1 cellular context compared by ENCODE assay signal in the genomic region with DNA sequence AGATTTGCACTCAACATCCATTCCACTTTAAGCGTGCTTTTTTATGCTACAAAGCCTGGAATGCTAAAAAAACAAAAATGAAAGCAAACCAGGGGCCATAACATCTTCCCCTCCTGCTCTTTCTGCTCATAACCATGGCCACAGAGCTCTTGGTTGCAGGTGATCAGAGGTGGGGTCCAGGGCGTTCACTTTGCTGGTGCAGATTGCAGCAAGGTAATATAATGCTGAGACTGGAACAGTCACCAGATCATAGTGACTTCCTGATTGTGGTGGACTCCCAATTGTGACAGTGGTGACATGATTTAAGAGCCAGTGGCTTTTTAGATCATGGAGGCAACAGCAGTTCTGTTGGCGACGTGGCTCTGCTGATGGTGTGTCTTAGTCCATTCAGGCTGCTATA.
TF ChIP-seq lines count a peak whose summit lies in the region.

No MANE protein-coding gene starts in this region.

TF ChIP-seq in H1, 55 proteins besides CTCF, POLR2A, EP300 and RAD21 (continued from another document):
- TF ChIP-seq, protein P1, sequence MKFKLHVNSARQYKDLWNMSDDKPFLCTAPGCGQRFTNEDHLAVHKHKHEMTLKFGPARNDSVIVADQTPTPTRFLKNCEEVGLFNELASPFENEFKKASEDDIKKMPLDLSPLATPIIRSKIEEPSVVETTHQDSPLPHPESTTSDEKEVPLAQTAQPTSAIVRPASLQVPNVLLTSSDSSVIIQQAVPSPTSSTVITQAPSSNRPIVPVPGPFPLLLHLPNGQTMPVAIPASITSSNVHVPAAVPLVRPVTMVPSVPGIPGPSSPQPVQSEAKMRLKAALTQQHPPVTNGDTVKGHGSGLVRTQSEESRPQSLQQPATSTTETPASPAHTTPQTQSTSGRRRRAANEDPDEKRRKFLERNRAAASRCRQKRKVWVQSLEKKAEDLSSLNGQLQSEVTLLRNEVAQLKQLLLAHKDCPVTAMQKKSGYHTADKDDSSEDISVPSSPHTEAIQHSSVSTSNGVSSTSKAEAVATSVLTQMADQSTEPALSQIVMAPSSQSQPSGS (IDR thresholded peaks at IDR 0.05; ENCODE audit: low read length) = no peak
- TF ChIP-seq, protein P2, sequence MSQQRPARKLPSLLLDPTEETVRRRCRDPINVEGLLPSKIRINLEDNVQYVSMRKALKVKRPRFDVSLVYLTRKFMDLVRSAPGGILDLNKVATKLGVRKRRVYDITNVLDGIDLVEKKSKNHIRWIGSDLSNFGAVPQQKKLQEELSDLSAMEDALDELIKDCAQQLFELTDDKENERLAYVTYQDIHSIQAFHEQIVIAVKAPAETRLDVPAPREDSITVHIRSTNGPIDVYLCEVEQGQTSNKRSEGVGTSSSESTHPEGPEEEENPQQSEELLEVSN (IDR thresholded peaks at IDR 0.05) = no peak
- TF ChIP-seq, protein P3, sequence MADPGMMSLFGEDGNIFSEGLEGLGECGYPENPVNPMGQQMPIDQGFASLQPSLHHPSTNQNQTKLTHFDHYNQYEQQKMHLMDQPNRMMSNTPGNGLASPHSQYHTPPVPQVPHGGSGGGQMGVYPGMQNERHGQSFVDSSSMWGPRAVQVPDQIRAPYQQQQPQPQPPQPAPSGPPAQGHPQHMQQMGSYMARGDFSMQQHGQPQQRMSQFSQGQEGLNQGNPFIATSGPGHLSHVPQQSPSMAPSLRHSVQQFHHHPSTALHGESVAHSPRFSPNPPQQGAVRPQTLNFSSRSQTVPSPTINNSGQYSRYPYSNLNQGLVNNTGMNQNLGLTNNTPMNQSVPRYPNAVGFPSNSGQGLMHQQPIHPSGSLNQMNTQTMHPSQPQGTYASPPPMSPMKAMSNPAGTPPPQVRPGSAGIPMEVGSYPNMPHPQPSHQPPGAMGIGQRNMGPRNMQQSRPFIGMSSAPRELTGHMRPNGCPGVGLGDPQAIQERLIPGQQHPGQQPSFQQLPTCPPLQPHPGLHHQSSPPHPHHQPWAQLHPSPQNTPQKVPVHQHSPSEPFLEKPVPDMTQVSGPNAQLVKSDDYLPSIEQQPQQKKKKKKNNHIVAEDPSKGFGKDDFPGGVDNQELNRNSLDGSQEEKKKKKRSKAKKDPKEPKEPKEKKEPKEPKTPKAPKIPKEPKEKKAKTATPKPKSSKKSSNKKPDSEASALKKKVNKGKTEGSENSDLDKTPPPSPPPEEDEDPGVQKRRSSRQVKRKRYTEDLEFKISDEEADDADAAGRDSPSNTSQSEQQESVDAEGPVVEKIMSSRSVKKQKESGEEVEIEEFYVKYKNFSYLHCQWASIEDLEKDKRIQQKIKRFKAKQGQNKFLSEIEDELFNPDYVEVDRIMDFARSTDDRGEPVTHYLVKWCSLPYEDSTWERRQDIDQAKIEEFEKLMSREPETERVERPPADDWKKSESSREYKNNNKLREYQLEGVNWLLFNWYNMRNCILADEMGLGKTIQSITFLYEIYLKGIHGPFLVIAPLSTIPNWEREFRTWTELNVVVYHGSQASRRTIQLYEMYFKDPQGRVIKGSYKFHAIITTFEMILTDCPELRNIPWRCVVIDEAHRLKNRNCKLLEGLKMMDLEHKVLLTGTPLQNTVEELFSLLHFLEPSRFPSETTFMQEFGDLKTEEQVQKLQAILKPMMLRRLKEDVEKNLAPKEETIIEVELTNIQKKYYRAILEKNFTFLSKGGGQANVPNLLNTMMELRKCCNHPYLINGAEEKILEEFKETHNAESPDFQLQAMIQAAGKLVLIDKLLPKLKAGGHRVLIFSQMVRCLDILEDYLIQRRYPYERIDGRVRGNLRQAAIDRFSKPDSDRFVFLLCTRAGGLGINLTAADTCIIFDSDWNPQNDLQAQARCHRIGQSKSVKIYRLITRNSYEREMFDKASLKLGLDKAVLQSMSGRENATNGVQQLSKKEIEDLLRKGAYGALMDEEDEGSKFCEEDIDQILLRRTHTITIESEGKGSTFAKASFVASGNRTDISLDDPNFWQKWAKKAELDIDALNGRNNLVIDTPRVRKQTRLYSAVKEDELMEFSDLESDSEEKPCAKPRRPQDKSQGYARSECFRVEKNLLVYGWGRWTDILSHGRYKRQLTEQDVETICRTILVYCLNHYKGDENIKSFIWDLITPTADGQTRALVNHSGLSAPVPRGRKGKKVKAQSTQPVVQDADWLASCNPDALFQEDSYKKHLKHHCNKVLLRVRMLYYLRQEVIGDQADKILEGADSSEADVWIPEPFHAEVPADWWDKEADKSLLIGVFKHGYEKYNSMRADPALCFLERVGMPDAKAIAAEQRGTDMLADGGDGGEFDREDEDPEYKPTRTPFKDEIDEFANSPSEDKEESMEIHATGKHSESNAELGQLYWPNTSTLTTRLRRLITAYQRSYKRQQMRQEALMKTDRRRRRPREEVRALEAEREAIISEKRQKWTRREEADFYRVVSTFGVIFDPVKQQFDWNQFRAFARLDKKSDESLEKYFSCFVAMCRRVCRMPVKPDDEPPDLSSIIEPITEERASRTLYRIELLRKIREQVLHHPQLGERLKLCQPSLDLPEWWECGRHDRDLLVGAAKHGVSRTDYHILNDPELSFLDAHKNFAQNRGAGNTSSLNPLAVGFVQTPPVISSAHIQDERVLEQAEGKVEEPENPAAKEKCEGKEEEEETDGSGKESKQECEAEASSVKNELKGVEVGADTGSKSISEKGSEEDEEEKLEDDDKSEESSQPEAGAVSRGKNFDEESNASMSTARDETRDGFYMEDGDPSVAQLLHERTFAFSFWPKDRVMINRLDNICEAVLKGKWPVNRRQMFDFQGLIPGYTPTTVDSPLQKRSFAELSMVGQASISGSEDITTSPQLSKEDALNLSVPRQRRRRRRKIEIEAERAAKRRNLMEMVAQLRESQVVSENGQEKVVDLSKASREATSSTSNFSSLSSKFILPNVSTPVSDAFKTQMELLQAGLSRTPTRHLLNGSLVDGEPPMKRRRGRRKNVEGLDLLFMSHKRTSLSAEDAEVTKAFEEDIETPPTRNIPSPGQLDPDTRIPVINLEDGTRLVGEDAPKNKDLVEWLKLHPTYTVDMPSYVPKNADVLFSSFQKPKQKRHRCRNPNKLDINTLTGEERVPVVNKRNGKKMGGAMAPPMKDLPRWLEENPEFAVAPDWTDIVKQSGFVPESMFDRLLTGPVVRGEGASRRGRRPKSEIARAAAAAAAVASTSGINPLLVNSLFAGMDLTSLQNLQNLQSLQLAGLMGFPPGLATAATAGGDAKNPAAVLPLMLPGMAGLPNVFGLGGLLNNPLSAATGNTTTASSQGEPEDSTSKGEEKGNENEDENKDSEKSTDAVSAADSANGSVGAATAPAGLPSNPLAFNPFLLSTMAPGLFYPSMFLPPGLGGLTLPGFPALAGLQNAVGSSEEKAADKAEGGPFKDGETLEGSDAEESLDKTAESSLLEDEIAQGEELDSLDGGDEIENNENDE (IDR thresholded peaks at IDR 0.05; ENCODE audit: insufficient replicate concordance, low read length) = no peak
- no peak for TF ChIP-seq CREB1 (IDR thresholded peaks at IDR 0.05)
- no peak for TF ChIP-seq SP1 (IDR thresholded peaks at IDR 0.05; ENCODE audit: low read depth, low read length)
- no peak for TF ChIP-seq KDM4A (IDR thresholded peaks at IDR 0.05; ENCODE audit: low read depth, low read length, severe bottlenecking)
- no peak for TF ChIP-seq ASH2L (IDR thresholded peaks at IDR 0.05; ENCODE audit: low read length)
- TF ChIP-seq SUZ12 (IDR thresholded peaks at IDR 0.05; ENCODE audit: low read length) = no peak
- no peak for TF ChIP-seq POU5F1 (IDR thresholded peaks at IDR 0.05; ENCODE audit: low read depth, low read length)
